Comparison of ENCODE assay signal across 13 cellular contexts in genomic region chr22:27170491-27170890, GRCh38.
DNase-seq lines count a peak whose midpoint lies in the region; ATAC-seq and TF ChIP-seq lines count a peak whose summit lies in the region.
"Had no signal": no experiment of that assay in that cellular context is flagged by ENCODE, and none has a peak within 500 bp of the region (broad histone marks: within the 10 kb centered on the region; RNA-seq: fewer than 3 reads in every experiment).

No MANE protein-coding gene starts in this region.

- TF ChIP-seq CTCF in hepatocyte (IDR thresholded peaks at IDR 0.05; ENCODE audit: poor library complexity) = no peak
- no peak for TF ChIP-seq CTCF in thoracic aorta (IDR thresholded peaks at IDR 0.05)

- H2AFZ ChIP-seq in hepatocyte = no peak overlapping the region

- DNase-seq in H4 (ENCODE audit: low spot score) = peak; percentile 18
- peak; percentile 78 for DNase-seq in adipocyte (ENCODE audit: low read depth)
- DNase-seq in hepatocyte (ENCODE audit: low spot score) = peak; percentile 38
- peak; percentile 60 for DNase-seq in thoracic aorta (ENCODE audit: low spot score)
- DNase-seq in NCI-H1048 (lab: John Stamatoyannopoulos, UW) = no peak
- no peak for DNase-seq in activated T-cell treated with anti-CD3 and anti-CD28 coated beads for 4 hours
- DNase-seq: activated T-cell treated with anti-CD3 and anti-CD28 coated beads, Interleukin-2, amount 50 U/mL, for 4 hours; cerebellar nuclear complex; naive B cell; NCI-H1694 treated with DMSO at 0.1 percent for 48 hours; transverse colon had no signal

- H3K4me2 ChIP-seq in hepatocyte = no peak overlapping the region

- H3K9me3 ChIP-seq in adipocyte (ENCODE audit: control insufficient read depth, low read length) (no peaks in the 10 kb centered on the region), hepatocyte (ENCODE audit: low read depth) (no peaks in the 10 kb centered on the region), thoracic aorta (no peaks in the 10 kb centered on the region)
- H3K9me3 ChIP-seq: transverse colon had no signal

- no peak overlapping the region for H3K27ac ChIP-seq in hepatocyte
- H3K27ac ChIP-seq in thoracic aorta = peak overlapping the region; percentile 69
- H3K27ac ChIP-seq: HL-60, transverse colon had no signal

- H3K36me3 ChIP-seq in adipocyte (ENCODE audit: control insufficient read depth, insufficient read depth, low read length, severe bottlenecking) (no peaks in the 10 kb centered on the region), hepatocyte (replicated peaks; ENCODE audit: insufficient read depth, low read depth) (no peaks in the 10 kb centered on the region), thoracic aorta (no peaks in the 10 kb centered on the region)
- H3K36me3 ChIP-seq: transverse colon had no signal

- ATAC-seq in thoracic aorta (ENCODE audit: insufficient number of reproducible peaks, low FRiP score, low read depth) (peak; percentile 94), HG03565 (IDR thresholded peaks at IDR 0.05; ENCODE audit: unreplicated experiment) (no peak)
- ATAC-seq: activated T-cell treated with anti-CD3 and anti-CD28 coated beads, Interleukin-2, amount 50 U/mL, for 4 hours had no signal

- peaks cover 12% of the 10 kb centered on the region for H3K4me1 ChIP-seq in adipocyte (ENCODE audit: control insufficient read depth, insufficient read depth, low read length)
- H3K4me1 ChIP-seq in hepatocyte (ENCODE audit: insufficient read depth) = no peaks in the 10 kb centered on the region
- H3K4me1 ChIP-seq in thoracic aorta (ENCODE audit: control insufficient read depth in 1 of 2, low read depth in 2 of 2) = peaks cover 6 to 15% of the 10 kb centered on the region in 2 donors
- H3K4me1 ChIP-seq: transverse colon had no signal

- WGBS in hepatocyte (ENCODE audit: low lambda C conversion rate, missing lambda C conversion rate) = 73% methylated on average over 4 of the region's 4 CpGs

- H3K79me2 ChIP-seq in hepatocyte = no peaks in the 10 kb centered on the region

- no peaks in the 10 kb centered on the region for H4K20me1 ChIP-seq in hepatocyte (ENCODE audit: insufficient read depth, poor library complexity, severe bottlenecking)

- H3K9ac ChIP-seq in adipocyte (ENCODE audit: low read length) = peak overlapping the region; percentile 8

- H3K27me3 ChIP-seq in adipocyte (replicated peaks; ENCODE audit: control insufficient read depth, insufficient read depth, low read length) = peaks cover 54% of the 10 kb centered on the region
- H3K27me3 ChIP-seq in hepatocyte = peaks cover 30% of the 10 kb centered on the region
- H3K27me3 ChIP-seq in thoracic aorta (replicated peaks; ENCODE audit: insufficient read depth) = no peaks in the 10 kb centered on the region
- H3K27me3 ChIP-seq: transverse colon had no signal

- no peaks in the 10 kb centered on the region for H3K9me2 ChIP-seq in hepatocyte (replicated peaks; ENCODE audit: insufficient read depth)

- H3K4me3 ChIP-seq in adipocyte (ENCODE audit: low read length) (no peak overlapping the region), hepatocyte (no peak overlapping the region), thoracic aorta (no peak overlapping the region)
- H3K4me3 ChIP-seq: transverse colon had no signal

Comparison
In these comparisons a context has a peak if more than half of its experiments do, and no peak if none do; other contexts are left out.
1. DNase-seq: peak in H4 (single experiment), adipocyte (single experiment), hepatocyte (single experiment) and thoracic aorta (single experiment); none in NCI-H1048 (single experiment) and activated T-cell treated with anti-CD3 and anti-CD28 coated beads for 4 hours (single experiment).